Comparison of ENCODE assay signal across 14 cellular contexts in the genomic region with DNA sequence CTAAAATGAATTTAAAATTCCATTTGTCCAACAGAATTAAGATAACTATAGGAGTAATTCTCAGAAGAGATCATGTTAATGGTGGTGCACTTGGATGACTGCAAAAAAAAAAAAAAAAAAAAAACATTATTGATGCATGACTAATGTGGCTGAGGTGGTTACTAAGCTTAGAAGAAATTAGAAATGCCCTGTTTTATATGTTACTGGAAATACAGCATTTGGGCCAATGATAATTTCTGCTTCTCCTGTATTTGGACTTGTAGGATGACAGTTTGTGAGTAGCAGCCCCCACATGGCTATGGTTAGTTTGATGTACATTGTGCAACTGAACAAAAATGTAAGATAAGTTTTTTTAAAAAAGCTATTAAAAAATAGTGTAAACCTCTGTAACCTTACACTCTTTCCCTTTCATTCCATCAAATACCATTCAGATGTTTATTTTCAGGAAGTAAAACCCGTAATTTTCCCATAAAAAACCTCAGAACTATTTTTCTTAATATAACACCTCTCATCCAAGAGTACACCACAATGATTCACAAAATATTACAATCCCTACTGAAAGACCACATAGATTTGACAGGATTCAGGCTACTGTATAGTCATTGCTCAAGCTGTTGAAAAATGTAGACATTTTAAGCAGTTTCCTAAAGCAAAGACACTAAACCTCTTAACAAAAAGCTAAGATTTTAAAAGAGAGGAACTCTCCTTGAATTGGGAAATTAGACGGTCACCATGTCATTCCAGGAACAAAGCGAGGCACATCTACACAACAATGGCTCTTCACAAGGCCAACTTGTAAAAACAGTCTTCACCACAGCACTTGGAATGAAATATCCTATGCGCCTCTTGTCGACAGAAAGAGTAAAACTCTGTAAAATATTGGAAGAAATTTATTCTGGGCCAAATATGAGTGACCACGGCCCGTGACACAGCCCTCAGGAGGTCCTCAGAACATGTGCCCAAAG.
A peak's percentile ranks its signal among the peaks of the same experiment; 100 is the strongest.
DNase-seq lines count a peak whose midpoint lies in the region; ATAC-seq and TF ChIP-seq lines count a peak whose summit lies in the region.
"Had no signal": no experiment of that assay in that cellular context is flagged by ENCODE, and none has a peak within 500 bp of the region (broad histone marks: within the 10 kb centered on the region; RNA-seq: fewer than 3 reads in every experiment).

No MANE protein-coding gene starts in this region.

- H3K4me3 ChIP-seq in AG10803 (ENCODE audit: low read length) (no peak overlapping the region), mammary epithelial cell (replicated peaks in 1 of 3; ENCODE audit: insufficient read depth in 1 of 3, low read depth in 2 of 3, low read length in 3 of 3) (no peak overlapping the region), left lung (no peak overlapping the region)
- H3K4me3 ChIP-seq: GM12878, ovary, vagina had no signal

- H3K27ac ChIP-seq in mammary epithelial cell (ENCODE audit: insufficient read depth, low read depth, low read length), result peak overlapping the region; percentile 29
- H3K27ac ChIP-seq in left lung, result no peak overlapping the region
- H3K27ac ChIP-seq: ovary, vagina had no signal

- no peaks in the 10 kb centered on the region for H3K36me3 ChIP-seq in mammary epithelial cell (ENCODE audit: insufficient read depth, low read length)
- no peaks in the 10 kb centered on the region for H3K36me3 ChIP-seq in left lung
- H3K36me3 ChIP-seq: ovary had no signal

- H3K9me3 ChIP-seq in mammary epithelial cell (replicated peaks; ENCODE audit: insufficient read depth, low read length) (no peaks in the 10 kb centered on the region), left lung (peaks cover 0 to 10% of the 10 kb centered on the region in 2 donors)
- H3K9me3 ChIP-seq: ovary, vagina had no signal

- intact Hi-C loops in mammary epithelial cell (cut with micrococcal nuclease), result no loop called here
- intact Hi-C loops in left lung (cut with DNase I), result no loop called here
- intact Hi-C loops in left ventricle myocardium superior (cut with micrococcal nuclease), result no loop called here

- peak overlapping the region; percentile 55 for H3K4me2 ChIP-seq in mammary epithelial cell (ENCODE audit: insufficient read depth, low read depth, low read length)

- 71% methylated on average over 7 of the region's 7 CpGs for WGBS in mammary epithelial cell (ENCODE audit: low coverage, missing lambda C conversion rate)

- in situ Hi-C loops in mammary epithelial cell (cut with MboI; ENCODE audit: low sequenced_read_pairs in 2 of 2), result no loop called here

- CTCF ChIA-PET in mammary epithelial cell (lab: Charles Lee; ENCODE audit: low non-redundant PET), result interaction anchor here (0.5 to 0.6 kb wide), 2 partner anchors 326 to 503 kb away, joined by 3 to 9 read pairs; no protein-coding TSS in a partner anchor

- H3K9ac ChIP-seq in mammary epithelial cell (ENCODE audit: insufficient read depth, low read length), result no peak overlapping the region

- no peaks in the 10 kb centered on the region for H4K20me1 ChIP-seq in mammary epithelial cell (ENCODE audit: insufficient read depth, low read length)

- no TSS peak for BruUV-seq in mammary epithelial cell (replicated peaks; lab: Mats Ljungman, UMichigan)

- no peak overlapping the region for H2AFZ ChIP-seq in mammary epithelial cell (ENCODE audit: low read depth, low read length)

- H3K79me2 ChIP-seq in mammary epithelial cell (ENCODE audit: insufficient read depth, low read length), result no peaks in the 10 kb centered on the region

- TF ChIP-seq CTCF in AG10803 (conservative IDR thresholded peaks at IDR 0.05; ENCODE audit: low read length) (no peak), mammary epithelial cell (conservative IDR thresholded peaks at IDR 0.05 in 1 of 2, IDR thresholded peaks at IDR 0.05 in 1 of 2; ENCODE audit: extremely low read depth in 1 of 2, insufficient read depth in 1 of 2, low read depth in 1 of 2, low read length in 2 of 2) (no peak), left lung (IDR thresholded peaks at IDR 0.05) (no peak)

- DNase-seq in AG10803 (ENCODE audit: low read depth), result peak; percentile 97
- DNase-seq in M059J (ENCODE audit: low read depth), result peak; percentile 92
- DNase-seq in mammary epithelial cell, result peak; percentile 59
- DNase-seq in left lung, result no peak
- DNase-seq in DMS 273 (lab: John Stamatoyannopoulos, UW; ENCODE audit: unreplicated experiment), result no peak
- no peak for DNase-seq in NCI-H2081 treated with DMSO at 0.1 percent for 48 hours (lab: John Stamatoyannopoulos, UW)
- DNase-seq in left ventricle myocardium superior, result no peak
- DNase-seq: activated T-cell treated with anti-CD3 and anti-CD28 coated beads, Interleukin-2, amount 50 U/mL, for 4 hours; islet precursor cell; MM.1S; ovary had no signal

- dilution Hi-C loops in mammary epithelial cell (cut with HindIII; ENCODE audit: low sequenced_read_pairs), result loop anchor here (5.0 kb wide), 1 partner anchor 73 kb away; no protein-coding TSS in a partner anchor

- peaks cover 26% of the 10 kb centered on the region for H3K4me1 ChIP-seq in mammary epithelial cell (ENCODE audit: insufficient read depth, low read length)
- no peaks in the 10 kb centered on the region for H3K4me1 ChIP-seq in left lung
- H3K4me1 ChIP-seq: vagina had no signal

- no peaks in the 10 kb centered on the region for H3K27me3 ChIP-seq in mammary epithelial cell (ENCODE audit: insufficient read depth, low read length)
- H3K27me3 ChIP-seq in left lung, result no peaks in the 10 kb centered on the region
- H3K27me3 ChIP-seq: ovary, vagina had no signal

- ATAC-seq in left lung (peak; percentile 49), left ventricle myocardium superior (no peak), HG02610 (IDR thresholded peaks at IDR 0.05; ENCODE audit: unreplicated experiment) (no peak)
- ATAC-seq: activated T-cell treated with anti-CD3 and anti-CD28 coated beads, Interleukin-2, amount 50 U/mL, for 4 hours; GM12878 had no signal

Comparison
In these comparisons a context has a peak if more than half of its experiments do, and no peak if none do; other contexts are left out.
1. DNase-seq: peak in AG10803 (single experiment), M059J (single experiment) and mammary epithelial cell (single experiment); none in left lung (0 of 2), DMS 273 (single experiment), NCI-H2081 treated with DMSO at 0.1 percent for 48 hours (single experiment) and left ventricle myocardium superior (single experiment).